In the genomic region with DNA sequence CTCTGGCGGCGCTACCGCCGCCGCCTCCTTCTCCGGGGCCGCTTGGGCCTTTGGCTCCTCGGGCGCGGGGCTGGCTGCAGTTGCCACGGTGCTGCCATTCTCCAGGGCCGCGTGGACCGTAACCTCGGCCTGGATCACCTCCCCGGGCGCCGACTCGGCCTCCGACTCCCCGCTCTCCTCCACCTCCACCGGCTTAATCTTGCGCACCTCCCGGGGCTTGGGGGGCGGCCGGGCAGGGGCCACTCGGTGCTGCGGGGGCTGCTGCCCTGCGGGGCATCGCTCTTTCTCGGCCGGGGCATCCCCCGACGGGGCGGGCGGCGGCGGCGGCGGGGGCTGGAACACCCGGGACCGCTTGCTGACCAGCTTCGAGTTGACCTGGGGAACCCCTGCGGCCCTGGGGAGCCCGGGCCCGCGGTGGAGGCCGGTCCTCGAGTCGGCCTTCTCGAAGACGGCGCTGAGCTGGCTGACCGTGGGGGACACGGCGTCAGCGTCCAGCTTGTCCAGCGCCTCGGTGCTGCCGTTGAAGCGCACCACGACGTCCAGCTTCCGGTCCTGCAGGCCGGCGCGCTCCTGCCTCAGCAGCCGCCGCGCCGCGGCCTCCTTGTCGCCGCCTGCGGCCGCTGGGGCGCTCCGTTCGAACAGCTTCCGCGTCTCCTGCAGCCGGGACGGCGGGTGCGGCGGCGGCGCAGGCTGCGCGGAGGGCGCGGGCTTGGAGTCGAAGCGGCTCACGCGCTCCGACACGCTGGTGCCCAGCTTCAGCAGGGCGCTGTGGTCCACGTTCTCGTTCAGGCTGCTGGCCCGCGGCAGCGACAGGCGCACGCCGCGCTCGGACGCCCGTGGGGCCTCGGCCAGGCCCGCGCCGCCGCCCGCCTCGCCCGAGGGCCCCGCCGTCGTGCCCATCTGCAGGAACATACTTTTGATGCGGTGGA, we compare ENCODE assay signal across 8 cellular contexts. TPM values are rescaled to one million over a fixed set of nuclear protein-coding genes. Genes with fewer than 3 reads are reported as not detected.
A peak's percentile ranks its signal among the peaks of the same experiment; 100 is the strongest.
DNase-seq lines count a peak whose midpoint lies in the region; ATAC-seq, FAIRE-seq and TF ChIP-seq lines count a peak whose summit lies in the region.

No MANE protein-coding gene starts in this region.

- CTCF ChIA-PET in BJ (lab: Yijun Ruan, JAX) = interaction anchor here (0.8 to 3.8 kb wide), 12 partner anchors 10 to 140 kb away, joined by 3 to 30 read pairs (median 4); partner anchors contain the start of genes PDK2 and SAMD14
- CTCF ChIA-PET in SK-N-SH (lab: Yijun Ruan, JAX) = interaction anchor here (0.7 to 12.8 kb wide), 18 partner anchors 12 to 148 kb away, joined by 3 to 169 read pairs (median 6); partner anchors contain the start of genes COL1A1 and SAMD14
- CTCF ChIA-PET in GM12878 (lab: Yijun Ruan, JAX) = interaction anchor here (1.2 to 9.3 kb wide), 3 partner anchors 12 to 55 kb away, joined by 4 to 99 read pairs (median 15); no protein-coding TSS in a partner anchor

- peaks cover 19% of the 10 kb centered on the region for H3F3A ChIP-seq in SK-N-SH (replicated peaks; ENCODE audit: insufficient read depth)

- BruUV-seq in GM12878 (replicated peaks; lab: Mats Ljungman, UMichigan) = TSS peak; percentile 57

- H3K4me3 Mint-ChIP-seq in HFFc6 = peak overlapping the region; percentile 94

- peaks cover 50% of the 10 kb centered on the region for H3K4me1 Mint-ChIP-seq in HFFc6 (ENCODE audit: low read depth)

- H2AFZ ChIP-seq in SK-N-SH (ENCODE audit: low read depth) (no peak overlapping the region), GM12878 (ENCODE audit: control insufficient read depth, low read depth, low read length) (no peak overlapping the region)

- ATAC-seq in GM12878 = 0 out of 3 replicates have a peak, but pooled peaks have one; percentile 1
- ATAC-seq in HG03378 (IDR thresholded peaks at IDR 0.05; ENCODE audit: unreplicated experiment) = no peak

- H3K27me3 ChIP-seq in BJ (ENCODE audit: control insufficient read depth, insufficient read depth, low read length) (no peaks in the 10 kb centered on the region), SK-N-SH (ENCODE audit: insufficient read depth) (no peaks in the 10 kb centered on the region), GM12878 (replicated peaks in 1 of 2; ENCODE audit: control insufficient read depth in 2 of 2, insufficient read depth in 2 of 2, low read length in 1 of 2) (no peaks in the 10 kb centered on the region), iPS-18a (ENCODE audit: control insufficient read depth, insufficient read depth, low read length) (peaks cover 21% of the 10 kb centered on the region)

- H3K27ac ChIP-seq in SK-N-SH (ENCODE audit: low read depth in 2 of 2, low read length in 1 of 2) = peak overlapping the region; percentile 54 to 86
- H3K27ac ChIP-seq in GM12878 (ENCODE audit: control insufficient read depth, insufficient read depth) = peak overlapping the region; percentile 89
- H3K27ac ChIP-seq in iPS-18a (ENCODE audit: low read length) = no peak overlapping the region
- peak overlapping the region; percentile 56 to 99 (median 93) for H3K27ac ChIP-seq in skin epidermis

- DNase-seq in BJ (ENCODE audit: low read depth) (no peak), HFFc6 (no peak), SK-N-SH (peak; percentile 84), GM12878 (ENCODE audit: low read depth, low spot score) (no peak), 8988T (no peak)

- TF ChIP-seq RAD21 in SK-N-SH (IDR thresholded peaks at IDR 0.05; ENCODE audit: low read length) (no peak), GM12878 (IDR thresholded peaks at IDR 0.05; ENCODE audit: insufficient read depth, low read depth, low read length) (no peak)

- FAIRE-seq in GM12878 (lab: Jason Lieb, UNC) = no peak

- peaks cover 60% of the 10 kb centered on the region for H3K79me2 ChIP-seq in SK-N-SH (ENCODE audit: insufficient read depth)
- H3K79me2 ChIP-seq in GM12878 (ENCODE audit: control insufficient read depth, insufficient read depth, low read length) = peaks cover 69% of the 10 kb centered on the region

- SMC1A ChIA-PET in GM12878 (lab: Charles Lee; ENCODE audit: uncharacterized antibody, unreplicated experiment) = interaction anchor here (1.0 to 3.6 kb wide), 4 partner anchors 12 to 55 kb away, joined by 3 to 31 read pairs (median 4); no protein-coding TSS in a partner anchor

- 4% methylated on average over 45 of the region's 123 CpGs for WGBS in SK-N-SH (ENCODE audit: low lambda C conversion rate)
- 2% methylated on average over 97 of the region's 123 CpGs for WGBS in GM12878 (ENCODE audit: insufficient coverage, insufficient replicate concordance, low lambda C conversion rate, missing lambda C conversion rate)

- H3K36me3 ChIP-seq in BJ (ENCODE audit: control insufficient read depth, insufficient read depth, low read length) (no peaks in the 10 kb centered on the region; the same call in 1 of the 2 replicates), SK-N-SH (replicated peaks in 1 of 2; ENCODE audit: control insufficient read depth in 1 of 2, insufficient read depth in 2 of 2, low read length in 1 of 2) (peaks cover 11 to 12% of the 10 kb centered on the region in 2 experiments), GM12878 (ENCODE audit: control insufficient read depth in 2 of 2, insufficient read depth in 2 of 2, low read length in 1 of 2) (peaks cover 4 to 12% of the 10 kb centered on the region in 2 experiments), iPS-18a (ENCODE audit: control insufficient read depth, low read depth, low read length) (no peaks in the 10 kb centered on the region)

- peak overlapping the region; percentile 67 for H3K4me3 ChIP-seq in BJ (ENCODE audit: low read depth, low read length)
- peak overlapping the region; percentile 66 to 81 for H3K4me3 ChIP-seq in SK-N-SH (ENCODE audit: low read depth in 2 of 2, low read length in 1 of 2)
- H3K4me3 ChIP-seq in GM12878 = peak overlapping the region; percentile 95
- peak overlapping the region; percentile 70 for H3K4me3 ChIP-seq in iPS-18a (ENCODE audit: low read length)
- H3K4me3 ChIP-seq in skin epidermis = peak overlapping the region; percentile 68 to 92 (median 85)

- peaks cover 2% of the 10 kb centered on the region for H3K27me3 Mint-ChIP-seq in HFFc6 (ENCODE audit: insufficient read depth)

- H3K9me3 ChIP-seq in SK-N-SH (no peaks in the 10 kb centered on the region), GM12878 (replicated peaks; ENCODE audit: control insufficient read depth, insufficient read depth, low read length) (no peaks in the 10 kb centered on the region), iPS-18a (ENCODE audit: control insufficient read depth, low read depth, low read length) (no peaks in the 10 kb centered on the region)

- H3K4me1 ChIP-seq in SK-N-SH (ENCODE audit: control insufficient read depth in 1 of 2, insufficient read depth in 2 of 2, low read depth in 1 of 2, low read length in 1 of 2) = peaks cover 30 to 63% of the 10 kb centered on the region in 2 experiments; a peak in 3 of 4 replicates
- H3K4me1 ChIP-seq in GM12878 (ENCODE audit: control insufficient read depth, insufficient read depth, low read length) = peaks cover 49% of the 10 kb centered on the region
- H3K4me1 ChIP-seq in iPS-18a (ENCODE audit: control insufficient read depth, low read depth, low read length) = peaks cover 24% of the 10 kb centered on the region

- peak overlapping the region; percentile 92 for H3K9ac ChIP-seq in SK-N-SH
- H3K9ac ChIP-seq in GM12878 (ENCODE audit: control insufficient read depth, insufficient read depth, low read length) = peak overlapping the region; percentile 88
- no peak overlapping the region for H3K9ac ChIP-seq in iPS-18a (ENCODE audit: low read length)

- in situ Hi-C loops in GM12878 (cut with MboI) = no loop called here

- peak overlapping the region; percentile 97 for H3K4me2 ChIP-seq in SK-N-SH
- H3K4me2 ChIP-seq in GM12878 (ENCODE audit: control insufficient read depth, insufficient read depth) = peak overlapping the region; percentile 44

- 0 out of 2 replicates have a peak, but pooled peaks cover under 1% of the 10 kb centered on the region for H3K36me3 Mint-ChIP-seq in HFFc6 (ENCODE audit: low read depth)

- no peaks in the 10 kb centered on the region for H3K9me3 Mint-ChIP-seq in HFFc6

- peak overlapping the region; percentile 87 for H3K27ac Mint-ChIP-seq in HFFc6

- RAD21 ChIA-PET in GM12878 (lab: Charles Lee; ENCODE audit: unreplicated experiment) = interaction anchor here (0.7 to 2.9 kb wide), 5 partner anchors 12 to 19 kb away, joined by 4 to 19 read pairs (median 6); partner anchors contain the start of gene SAMD14

- H4K20me1 ChIP-seq in SK-N-SH (ENCODE audit: insufficient read depth) (peaks cover 46% of the 10 kb centered on the region), GM12878 (ENCODE audit: control insufficient read depth, insufficient read depth) (no peaks in the 10 kb centered on the region; the same call in none of the 2 replicates)

- TF ChIP-seq EP300 in SK-N-SH (IDR thresholded peaks at IDR 0.05; ENCODE audit: borderline replicate concordance in 1 of 2, low read depth in 1 of 2, low read length in 1 of 2) (0 out of 4 replicates have a peak, but pooled peaks of 1 of the 2 experiments have one; percentile 9), GM12878 (IDR thresholded peaks at IDR 0.05; ENCODE audit: borderline replicate concordance in 1 of 2, control insufficient read depth in 1 of 2, low read depth in 2 of 2, low read length in 2 of 2) (no peak)

- no peak for TF ChIP-seq CTCF in BJ (IDR thresholded peaks at IDR 0.05; ENCODE audit: insufficient read depth, low read depth, low read length)
- TF ChIP-seq CTCF in HFFc6 (IDR thresholded peaks at IDR 0.05) = 0 out of 2 replicates have a peak, but pooled peaks have one; percentile 15
- no peak; the same call in 1 of the 2 replicates for TF ChIP-seq CTCF in SK-N-SH (IDR thresholded peaks at IDR 0.05)
- 0 out of 6 replicates have a peak, but pooled peaks of 2 of the 3 experiments have one; percentile 5 for TF ChIP-seq CTCF in GM12878 (IDR thresholded peaks at IDR 0.05 in 2 of 3, conservative IDR thresholded peaks at IDR 0.05 in 1 of 3; ENCODE audit: control insufficient read depth in 2 of 3, extremely low read depth in 1 of 3, insufficient read depth in 1 of 3, low read depth in 3 of 3, low read length in 3 of 3)

- POLR2A ChIA-PET in BJ (lab: Charles Lee) (interaction anchor here (0.5 kb wide), 2 partner anchors 54 to 363 kb away, joined by 4 to 10 read pairs; no protein-coding TSS in a partner anchor), SK-N-SH (lab: Yijun Ruan, JAX) (interaction anchor here (0.8 to 1.3 kb wide), 6 partner anchors 9 to 28 kb away, joined by 3 to 5 read pairs (median 4); no protein-coding TSS in a partner anchor), GM12878 (lab: Charles Lee) (interaction anchor here (1.5 to 2.7 kb wide), 4 partner anchors 9 to 159 kb away, joined by 3 to 18 read pairs (median 6); no protein-coding TSS in a partner anchor)

- intact Hi-C loops in GM12878 (cut with micrococcal nuclease; ENCODE audit: unreplicated experiment) = loop anchor here (5.0 kb wide), 1 partner anchor 52 kb away; the partner anchor contains the start of gene PDK2

- TF ChIP-seq POLR2A in GM12878 (IDR thresholded peaks at IDR 0.05; ENCODE audit: low read depth, low read length) = peak; percentile 57; the same call in 1 of the 2 replicates

- no peaks in the 10 kb centered on the region for H3K9me2 ChIP-seq in SK-N-SH

RNA-seq across cellular contexts. Expression of gene PPP1R9B, which starts 0.8 kb away (rescaled TPM):
- 17.2 and 19.3 TPM in 2 replicates for polyA plus RNA-seq in BJ (2011; rRNA removed)
- 27.3 and 31.6 TPM in 2 replicates for polyA minus RNA-seq in BJ (2011; rRNA and poly(A)+ RNA removed)
- total RNA-seq in HFFc6 (2021; fragmentation: NEBNext Ultra II Directional; extraction: Animal tissue kit (Norgen Biotek cat#: 25700)) = 10 to 100 TPM; 66.4 to 78.5 (median 68.7) TPM
- polyA plus RNA-seq in SK-N-SH (2012; rRNA removed) = 26.9 and 35.2 TPM in 2 replicates
- 19.8 and 24.9 TPM in 2 replicates for polyA plus RNA-seq in SK-N-SH (2012; cell fraction: cytosol; rRNA removed)
- polyA plus RNA-seq in SK-N-SH (2012; cell fraction: nucleus; rRNA removed) = 65.0 and 65.1 TPM in 2 replicates
- 55.7 and 68.4 TPM in 2 replicates for total RNA-seq in GM12878 (2013; cell fraction: nucleolus; rRNA removed)
- 59.9 and 62.9 TPM in 2 replicates for total RNA-seq in GM12878 (2014; rRNA removed)
- total RNA-seq in GM12878 (2014; rRNA removed; fragmentation: Illumina TruSeq; extraction: Trizol) = 35.9 and 39.6 TPM in 2 replicates
- 103 and 107 TPM in 2 replicates for total RNA-seq in GM12878 (2021)
- polyA plus RNA-seq in GM12878 (2011; ENCODE audit: low read depth) = 21.7 TPM
- polyA plus RNA-seq in GM12878 (2011; rRNA removed) = 30.2 and 44.4 TPM in 2 replicates
- 39.3 and 43.6 TPM in 2 replicates for polyA plus RNA-seq in GM12878 (2011; cell fraction: cytosol; rRNA removed)
- 75.0 and 144 TPM in 2 replicates for polyA plus RNA-seq in GM12878 (2011; cell fraction: nucleus; rRNA removed)
- polyA plus RNA-seq in GM12878 (2012) = 54.8 and 64.1 TPM in 2 replicates
- 17.9 and 35.4 TPM in 2 replicates for polyA plus RNA-seq in GM12878 (2014; fragmentation: Illumina TruSeq; extraction: Trizol)
- under 1 TPM; 0.20 to 0.45 TPM for polyA plus RNA-seq in GM12878 (2014; fragmentation: Nextera tagmentation; extraction: Ambion mirVana)
- polyA plus RNA-seq in GM12878 (2014; rRNA removed) = 52.0 and 58.7 TPM in 2 replicates
- polyA plus RNA-seq in GM12878 (2016; fragmentation: Nextera tagmentation; extraction: Ambion mirVana) = 1 to 10 TPM; 1.8 to 2.3 TPM
- polyA minus RNA-seq in GM12878 (2011; rRNA and poly(A)+ RNA removed) = 38.4 and 59.7 TPM in 2 replicates
- polyA minus RNA-seq in GM12878 (2011; cell fraction: cytosol; rRNA and poly(A)+ RNA removed) = 36.3 and 36.8 TPM in 2 replicates
- polyA minus RNA-seq in GM12878 (2011; cell fraction: nucleus; rRNA and poly(A)+ RNA removed) = 12.3 and 46.2 TPM in 2 replicates

RNA-seq across cellular contexts. Expression of gene SGCA, which starts 16.1 kb away (rescaled TPM):
- polyA plus RNA-seq in BJ (2011; rRNA removed) (0.09 and 0.40 TPM in 2 replicates), SK-N-SH (2012; rRNA removed) (0.29 TPM in 1 of 2 replicates, not detected in the other), GM12878 (2011; rRNA removed) (0.24 and 0.81 TPM in 2 replicates), GM12878 (2014; fragmentation: Illumina TruSeq; extraction: Trizol) (0.24 TPM in 1 of 2 replicates, not detected in the other), GM12878 (2014; fragmentation: Nextera tagmentation; extraction: Ambion mirVana) (under 1 TPM in 1 of 2 experiments, not detected in 1; 0.13 TPM), GM12878 (2014; rRNA removed) (0.25 and 2.2 TPM in 2 replicates), GM12878 (2016; fragmentation: Nextera tagmentation; extraction: Ambion mirVana) (under 1 TPM in 1 of 2 experiments, not detected in 1; 0.50 TPM)
- not detected in 2 replicates for polyA minus RNA-seq in BJ (2011; rRNA and poly(A)+ RNA removed)
- total RNA-seq in HFFc6 (2021; fragmentation: NEBNext Ultra II Directional; extraction: Animal tissue kit (Norgen Biotek cat#: 25700)) = under 1 TPM; 0.28 to 0.91 (median 0.76) TPM
- 0.04 and 0.07 TPM in 2 replicates for polyA plus RNA-seq in SK-N-SH (2012; cell fraction: cytosol; rRNA removed)
- polyA plus RNA-seq in SK-N-SH (2012; cell fraction: nucleus; rRNA removed) = 0.11 and 0.15 TPM in 2 replicates
- 1.9 and 2.9 TPM in 2 replicates for total RNA-seq in GM12878 (2013; cell fraction: nucleolus; rRNA removed)
- total RNA-seq in GM12878 (2014; rRNA removed) (0.11 and 0.68 TPM in 2 replicates), GM12878 (2014; rRNA removed; fragmentation: Illumina TruSeq; extraction: Trizol) (0.27 TPM in 1 of 2 replicates, not detected in the other), GM12878 (2021) (0.51 and 0.56 TPM in 2 replicates)
- 0.52 TPM for polyA plus RNA-seq in GM12878 (2011; ENCODE audit: low read depth)
- polyA plus RNA-seq in GM12878 (2011; cell fraction: cytosol; rRNA removed) = 0.54 and 1.2 TPM in 2 replicates
- polyA plus RNA-seq in GM12878 (2011; cell fraction: nucleus; rRNA removed) = 3.6 and 4.5 TPM in 2 replicates
- 1.2 and 1.9 TPM in 2 replicates for polyA plus RNA-seq in GM12878 (2012)
- 0.29 and 1.1 TPM in 2 replicates for polyA minus RNA-seq in GM12878 (2011; rRNA and poly(A)+ RNA removed)
- not detected in 2 replicates for polyA minus RNA-seq in GM12878 (2011; cell fraction: cytosol; rRNA and poly(A)+ RNA removed)
- polyA minus RNA-seq in GM12878 (2011; cell fraction: nucleus; rRNA and poly(A)+ RNA removed) = 0.36 TPM in 1 of 2 replicates, not detected in the other

RNA-seq across cellular contexts. Expression of gene SAMD14, which starts 19.7 kb away (rescaled TPM):
- polyA plus RNA-seq in BJ (2011; rRNA removed) (2.7 and 5.3 TPM in 2 replicates), SK-N-SH (2012; rRNA removed) (2.8 and 3.4 TPM in 2 replicates), GM12878 (2011; rRNA removed) (0.32 and 1.3 TPM in 2 replicates), GM12878 (2014; fragmentation: Illumina TruSeq; extraction: Trizol) (0.19 and 0.25 TPM in 2 replicates), GM12878 (2014; fragmentation: Nextera tagmentation; extraction: Ambion mirVana) (not detected), GM12878 (2014; rRNA removed) (0.51 and 1.4 TPM in 2 replicates), GM12878 (2016; fragmentation: Nextera tagmentation; extraction: Ambion mirVana) (under 1 TPM in 1 of 2 experiments, not detected in 1; 0.06 TPM)
- polyA minus RNA-seq in BJ (2011; rRNA and poly(A)+ RNA removed) = 3.1 TPM in 2 replicates
- 10 to 100 TPM in 4 of 6 experiments, 1 to 10 TPM in 2; 4.3 to 14.1 (median 11.4) TPM for total RNA-seq in HFFc6 (2021; fragmentation: NEBNext Ultra II Directional; extraction: Animal tissue kit (Norgen Biotek cat#: 25700))
- polyA plus RNA-seq in SK-N-SH (2012; cell fraction: cytosol; rRNA removed) = 1.2 and 2.0 TPM in 2 replicates
- 12.4 and 16.5 TPM in 2 replicates for polyA plus RNA-seq in SK-N-SH (2012; cell fraction: nucleus; rRNA removed)
- total RNA-seq in GM12878 (2013; cell fraction: nucleolus; rRNA removed) = 2.6 and 4.3 TPM in 2 replicates
- total RNA-seq in GM12878 (2014; rRNA removed) (0.17 and 0.22 TPM in 2 replicates), GM12878 (2014; rRNA removed; fragmentation: Illumina TruSeq; extraction: Trizol) (0.22 and 0.74 TPM in 2 replicates), GM12878 (2021) (1.3 and 1.7 TPM in 2 replicates)
- 0.58 TPM for polyA plus RNA-seq in GM12878 (2011; ENCODE audit: low read depth)
- polyA plus RNA-seq in GM12878 (2011; cell fraction: cytosol; rRNA removed) = 0.51 and 1.2 TPM in 2 replicates
- polyA plus RNA-seq in GM12878 (2011; cell fraction: nucleus; rRNA removed) = 8.0 and 8.3 TPM in 2 replicates
- polyA plus RNA-seq in GM12878 (2012) = 0.45 and 0.66 TPM in 2 replicates
- 0.59 and 2.0 TPM in 2 replicates for polyA minus RNA-seq in GM12878 (2011; rRNA and poly(A)+ RNA removed)
- polyA minus RNA-seq in GM12878 (2011; cell fraction: cytosol; rRNA and poly(A)+ RNA removed) = 0.73 TPM in 1 of 2 replicates, not detected in the other
- polyA minus RNA-seq in GM12878 (2011; cell fraction: nucleus; rRNA and poly(A)+ RNA removed) = 1.1 and 1.8 TPM in 2 replicates

RNA-seq across cellular contexts. Expression of gene COL1A1, which starts 51.7 kb away (rescaled TPM):
- polyA plus RNA-seq in BJ (2011; rRNA removed) = 1,679 and 2,161 TPM in 2 replicates
- polyA minus RNA-seq in BJ (2011; rRNA and poly(A)+ RNA removed) = 4,131 and 5,702 TPM in 2 replicates
- total RNA-seq in HFFc6 (2021; fragmentation: NEBNext Ultra II Directional; extraction: Animal tissue kit (Norgen Biotek cat#: 25700)) = 1,000 to 10,000 TPM; 4,948 to 7,804 (median 5,240) TPM
- polyA plus RNA-seq in SK-N-SH (2012; rRNA removed) = 265 and 1,461 TPM in 2 replicates
- polyA plus RNA-seq in SK-N-SH (2012; cell fraction: cytosol; rRNA removed) = 757 and 1,045 TPM in 2 replicates
- 2,732 and 4,628 TPM in 2 replicates for polyA plus RNA-seq in SK-N-SH (2012; cell fraction: nucleus; rRNA removed)
- 43.7 and 49.7 TPM in 2 replicates for total RNA-seq in GM12878 (2013; cell fraction: nucleolus; rRNA removed)
- 0.79 and 1.1 TPM in 2 replicates for total RNA-seq in GM12878 (2014; rRNA removed)
- total RNA-seq in GM12878 (2014; rRNA removed; fragmentation: Illumina TruSeq; extraction: Trizol) = 0.55 and 1.2 TPM in 2 replicates
- total RNA-seq in GM12878 (2021) = 6.1 and 7.7 TPM in 2 replicates
- 1.5 TPM for polyA plus RNA-seq in GM12878 (2011; ENCODE audit: low read depth)
- polyA plus RNA-seq in GM12878 (2011; rRNA removed) = 1.9 and 2.9 TPM in 2 replicates
- polyA plus RNA-seq in GM12878 (2011; cell fraction: cytosol; rRNA removed) = 2.8 TPM in 2 replicates
- polyA plus RNA-seq in GM12878 (2011; cell fraction: nucleus; rRNA removed) = 67.6 and 84.9 TPM in 2 replicates
- polyA plus RNA-seq in GM12878 (2012) = 2.7 and 4.3 TPM in 2 replicates
- polyA plus RNA-seq in GM12878 (2014; fragmentation: Illumina TruSeq; extraction: Trizol) = 0.54 and 1.9 TPM in 2 replicates
- polyA plus RNA-seq in GM12878 (2014; fragmentation: Nextera tagmentation; extraction: Ambion mirVana) = under 1 TPM; 0.18 to 0.32 TPM
- 3.5 and 3.9 TPM in 2 replicates for polyA plus RNA-seq in GM12878 (2014; rRNA removed)
- polyA plus RNA-seq in GM12878 (2016; fragmentation: Nextera tagmentation; extraction: Ambion mirVana) = 1 to 10 TPM; 2.7 to 4.3 TPM
- 4.6 and 8.9 TPM in 2 replicates for polyA minus RNA-seq in GM12878 (2011; rRNA and poly(A)+ RNA removed)
- 2.3 and 2.5 TPM in 2 replicates for polyA minus RNA-seq in GM12878 (2011; cell fraction: cytosol; rRNA and poly(A)+ RNA removed)
- polyA minus RNA-seq in GM12878 (2011; cell fraction: nucleus; rRNA and poly(A)+ RNA removed) = 24.8 and 32.3 TPM in 2 replicates

RNA-seq across cellular contexts. Expression of gene PDK2, which starts 54.5 kb away (rescaled TPM):
- polyA plus RNA-seq in BJ (2011; rRNA removed) = 79.3 and 155 TPM in 2 replicates
- 76.2 and 119 TPM in 2 replicates for polyA minus RNA-seq in BJ (2011; rRNA and poly(A)+ RNA removed)
- total RNA-seq in HFFc6 (2021; fragmentation: NEBNext Ultra II Directional; extraction: Animal tissue kit (Norgen Biotek cat#: 25700)) = 10 to 100 TPM; 26.6 to 35.6 (median 29.6) TPM
- polyA plus RNA-seq in SK-N-SH (2012; rRNA removed) = 96.1 and 124 TPM in 2 replicates
- 41.5 and 62.1 TPM in 2 replicates for polyA plus RNA-seq in SK-N-SH (2012; cell fraction: cytosol; rRNA removed)
- polyA plus RNA-seq in SK-N-SH (2012; cell fraction: nucleus; rRNA removed) = 123 and 147 TPM in 2 replicates
- 16.9 and 18.0 TPM in 2 replicates for total RNA-seq in GM12878 (2013; cell fraction: nucleolus; rRNA removed)
- total RNA-seq in GM12878 (2014; rRNA removed) = 9.7 and 12.3 TPM in 2 replicates
- total RNA-seq in GM12878 (2014; rRNA removed; fragmentation: Illumina TruSeq; extraction: Trizol) = 6.5 and 8.6 TPM in 2 replicates
- total RNA-seq in GM12878 (2021) = 14.2 and 16.1 TPM in 2 replicates
- polyA plus RNA-seq in GM12878 (2011; ENCODE audit: low read depth) = 4.5 TPM
- 8.8 and 22.6 TPM in 2 replicates for polyA plus RNA-seq in GM12878 (2011; rRNA removed)
- 33.3 and 38.8 TPM in 2 replicates for polyA plus RNA-seq in GM12878 (2011; cell fraction: cytosol; rRNA removed)
- polyA plus RNA-seq in GM12878 (2011; cell fraction: nucleus; rRNA removed) = 92.2 and 108 TPM in 2 replicates
- 9.1 and 10.7 TPM in 2 replicates for polyA plus RNA-seq in GM12878 (2012)
- polyA plus RNA-seq in GM12878 (2014; fragmentation: Illumina TruSeq; extraction: Trizol) = 9.8 and 12.3 TPM in 2 replicates
- 1 to 10 TPM in 1 of 2 experiments, under 1 TPM in 1; 0.98 to 1.2 TPM for polyA plus RNA-seq in GM12878 (2014; fragmentation: Nextera tagmentation; extraction: Ambion mirVana)
- 9.6 and 16.0 TPM in 2 replicates for polyA plus RNA-seq in GM12878 (2014; rRNA removed)
- 10 to 100 TPM; 17.5 to 20.2 TPM for polyA plus RNA-seq in GM12878 (2016; fragmentation: Nextera tagmentation; extraction: Ambion mirVana)
- polyA minus RNA-seq in GM12878 (2011; rRNA and poly(A)+ RNA removed) = 22.7 and 37.5 TPM in 2 replicates
- polyA minus RNA-seq in GM12878 (2011; cell fraction: cytosol; rRNA and poly(A)+ RNA removed) = 9.5 and 15.8 TPM in 2 replicates
- polyA minus RNA-seq in GM12878 (2011; cell fraction: nucleus; rRNA and poly(A)+ RNA removed) = 16.0 and 35.1 TPM in 2 replicates

Comparison
In these comparisons a context has a peak if more than half of its experiments do, and no peak if none do; other contexts are left out.
1. CTCF ChIP-seq: peak in HFFc6 (single experiment) and GM12878 (2 of 3); none in BJ (single experiment) and SK-N-SH (single experiment).
2. Peak in every context shown above with its lines, with median percentiles within 50 percentile points of each other: H3K4me3 ChIP-seq.